21 cellular contexts compared by ENCODE assay signal in genomic region chr1:223074901-223075300, GRCh38.
DNase-seq lines count a peak whose midpoint lies in the region; ATAC-seq and TF ChIP-seq lines count a peak whose summit lies in the region.
"Had no signal": no experiment of that assay in that cellular context is flagged by ENCODE, and none has a peak within 500 bp of the region (broad histone marks: within the 10 kb centered on the region; RNA-seq: fewer than 3 reads in every experiment).

No MANE protein-coding gene starts in this region.

- no peaks in the 10 kb centered on the region for H3K36me3 Mint-ChIP-seq in mesothelial cell of epicardium
- H3K36me3 Mint-ChIP-seq: stimulated activated memory B cell treated with anti-CD40 and anti-IgM and Interleukin-4, amounts not matched to agents 10 μg/mL and 1 μg/mL and 100 μg/mL, for 72 hours had no signal

- WGBS in heart left ventricle, 4 donors, result 47 to 56% (median 48%) methylated on average over 8 of the region's 8 CpGs
- WGBS in upper lobe of left lung, 2 donors, result 49 to 56% methylated on average over 8 of the region's 8 CpGs

- TF ChIP-seq CTCF in heart left ventricle (IDR thresholded peaks at IDR 0.05) (no peak), mesothelial cell of epicardium (IDR thresholded peaks at IDR 0.05; ENCODE audit: unreplicated experiment) (no peak), upper lobe of left lung (IDR thresholded peaks at IDR 0.05) (no peak)

- no peak overlapping the region for H3K4me3 Mint-ChIP-seq in mesothelial cell of epicardium
- H3K4me3 Mint-ChIP-seq: HFFc6; stimulated activated memory B cell treated with anti-CD40 and anti-IgM and Interleukin-4, amounts not matched to agents 10 μg/mL and 1 μg/mL and 100 μg/mL, for 72 hours had no signal

- H3K27me3 Mint-ChIP-seq in mesothelial cell of epicardium (ENCODE audit: low read depth), result no peaks in the 10 kb centered on the region

- H3K27ac Mint-ChIP-seq in mesothelial cell of epicardium, result peak overlapping the region; percentile 44
- H3K27ac Mint-ChIP-seq: activated T-helper 2 cell treated with anti-CD3 and anti-CD28 coated beads, Interferon-gamma antibody, Interleukin-2, Interleukin-4, amounts not matched to agents 10 μg/mL and 5 μg/mL and 100 μg/mL, durations not matched to agents 14 hours and 24 hours and 36 hours; HFFc6; stimulated activated memory B cell treated with anti-CD40 and anti-IgM and Interleukin-4, amounts not matched to agents 10 μg/mL and 1 μg/mL and 100 μg/mL, for 72 hours had no signal

- H3K9me3 Mint-ChIP-seq in mesothelial cell of epicardium, result peaks cover 4% of the 10 kb centered on the region
- H3K9me3 Mint-ChIP-seq: activated T-helper 2 cell treated with anti-CD3 and anti-CD28 coated beads, Interferon-gamma antibody, Interleukin-2, Interleukin-4, amounts not matched to agents 10 μg/mL and 5 μg/mL and 100 μg/mL, durations not matched to agents 14 hours and 24 hours and 36 hours; HFFc6; stimulated activated memory B cell treated with anti-CD40 and anti-IgM and Interleukin-4, amounts not matched to agents 10 μg/mL and 1 μg/mL and 100 μg/mL, for 72 hours had no signal

- intact Hi-C loops in heart left ventricle (cut with DNase I), result loop anchor here in 6 of 10 donors (5.0 to 10.0 kb wide), 6 partner anchors 53 to 260 kb away; partner anchors contain the start of gene DISP1 (in 2 of the 6)

- TF ChIP-seq POLR2A in heart left ventricle (IDR thresholded peaks at IDR 0.05) (no peak), upper lobe of left lung (IDR thresholded peaks at IDR 0.05) (no peak)

- no peak for TF ChIP-seq EP300 in upper lobe of left lung (IDR thresholded peaks at IDR 0.05)

- H3K4me3 ChIP-seq in heart left ventricle, result peak overlapping the region in 5 of 12 donors; percentile 9 to 23 (median 12)
- H3K4me3 ChIP-seq in upper lobe of left lung, result peak overlapping the region in 1 of 4 donors; percentile 16
- no peak overlapping the region for H3K4me3 ChIP-seq in MG63
- H3K4me3 ChIP-seq: esophagus squamous epithelium had no signal

- no peaks in the 10 kb centered on the region for H3K9me3 ChIP-seq in heart left ventricle
- H3K9me3 ChIP-seq in upper lobe of left lung, result no peaks in the 10 kb centered on the region
- H3K9me3 ChIP-seq in MG63, result no peaks in the 10 kb centered on the region
- H3K9me3 ChIP-seq: BE2C, esophagus squamous epithelium had no signal

- H3K4me1 ChIP-seq in heart left ventricle (peaks cover 4 to 58% (median 38%) of the 10 kb centered on the region in 12 donors), upper lobe of left lung (peaks cover 30 to 43% (median 40%) of the 10 kb centered on the region in 4 donors)
- H3K4me1 ChIP-seq: BE2C, parathyroid adenoma had no signal

- H3K27me3 ChIP-seq in heart left ventricle (no peaks in the 10 kb centered on the region), upper lobe of left lung (no peaks in the 10 kb centered on the region), MG63 (no peaks in the 10 kb centered on the region)
- H3K27me3 ChIP-seq: esophagus squamous epithelium had no signal

- peak overlapping the region in 10 of 12 donors; percentile 30 to 78 (median 55) for H3K27ac ChIP-seq in heart left ventricle
- peak overlapping the region; percentile 20 to 79 (median 65) for H3K27ac ChIP-seq in upper lobe of left lung
- H3K27ac ChIP-seq: 22Rv1, esophagus squamous epithelium, parathyroid adenoma had no signal

- H3K36me3 ChIP-seq in heart left ventricle (no peaks in the 10 kb centered on the region), upper lobe of left lung (no peaks in the 10 kb centered on the region), MG63 (no peaks in the 10 kb centered on the region)
- H3K36me3 ChIP-seq: BE2C, esophagus squamous epithelium had no signal

- DNase-seq in NCI-H510A treated with DMSO at 0.1 percent for 48 hours (lab: John Stamatoyannopoulos, UW), result peak; percentile 2
- DNase-seq in NCI-H510A (lab: John Stamatoyannopoulos, UW), result no peak
- DNase-seq in heart left ventricle, result no peak
- DNase-seq in mesothelial cell of epicardium (ENCODE audit: low spot score in 2 of 2, unreplicated experiment in 2 of 2), result no peak
- DNase-seq in upper lobe of left lung, result no peak
- no peak for DNase-seq in SK-N-DZ (ENCODE audit: low spot score)
- DNase-seq in HT-29 (ENCODE audit: low spot score), result no peak
- DNase-seq in MG63, result no peak
- DNase-seq: BE2C; central memory CD4-positive, alpha-beta T cell; DMS 273 treated with DMSO at 0.1 percent for 48 hours; esophagus squamous epithelium; HFFc6; NCI-H1436 treated with DMSO at 0.1 percent for 48 hours; NCI-H2227 treated with DMSO at 0.1 percent for 48 hours; SIG-M5; trophoblast cell had no signal

- peaks cover 42% of the 10 kb centered on the region for H3K4me1 Mint-ChIP-seq in mesothelial cell of epicardium
- H3K4me1 Mint-ChIP-seq: stimulated activated memory B cell treated with anti-CD40 and anti-IgM and Interleukin-4, amounts not matched to agents 10 μg/mL and 1 μg/mL and 100 μg/mL, for 72 hours had no signal

- ATAC-seq in heart left ventricle (peak in 2 of 4 donors; percentile 18 to 23), upper lobe of left lung (ENCODE audit: low FRiP score in 2 of 2) (no peak)
- ATAC-seq: stimulated activated memory B cell treated with anti-CD40 and anti-IgM and Interleukin-4, amounts not matched to agents 10 μg/mL and 1 μg/mL and 100 μg/mL, for 72 hours had no signal
